Comparison of ENCODE assay signal across 8 cellular contexts in genomic region chrX:154459843-154460242, GRCh38. TPM values are rescaled to one million over a fixed set of nuclear protein-coding genes. Genes with fewer than 3 reads are reported as not detected.
DNase-seq lines count a peak whose midpoint lies in the region; ATAC-seq and TF ChIP-seq lines count a peak whose summit lies in the region.

No MANE protein-coding gene starts in this region.

- no peak overlapping the region for H3K27ac ChIP-seq in CD8-positive, alpha-beta T cell (ENCODE audit: low read depth, low read length)
- no peak overlapping the region for H3K27ac ChIP-seq in colonic mucosa
- H3K27ac ChIP-seq in H9 (ENCODE audit: insufficient read length, low read depth, low read length) = no peak overlapping the region

- H2BK20ac ChIP-seq in H9 (ENCODE audit: low read depth, low read length, poor library complexity, severe bottlenecking) = no peak overlapping the region

- H2BK12ac ChIP-seq in H9 (ENCODE audit: insufficient read length, low read depth, low read length) = no peak overlapping the region

- POLR2A ChIA-PET in CD8-positive, alpha-beta T cell (lab: Charles Lee) = interaction anchor here (1.4 to 2.8 kb wide), 3 partner anchors 26 to 82 kb away, joined by 3 to 9 read pairs (median 4); partner anchors contain the start of genes ATP6AP1 and UBL4A

- H3K27ac Mint-ChIP-seq in CD8-positive, alpha-beta T cell = no peak overlapping the region
- H3K27ac Mint-ChIP-seq in H9 = no peak overlapping the region

- H3K56ac ChIP-seq in H9 (ENCODE audit: insufficient read length, low read depth, low read length) = no peak overlapping the region

- DNase-seq in CD8-positive, alpha-beta T cell = no peak
- DNase-seq in NCI-H82 (lab: John Stamatoyannopoulos, UW) (peak; percentile 79), colonic mucosa (no peak), NCI-H187 treated with DMSO at 0.1 percent for 48 hours (lab: John Stamatoyannopoulos, UW) (no peak), H9 (no peak), GM13976 (ENCODE audit: low spot score) (no peak)
- DNase-seq in stimulated activated CD4-positive, alpha-beta T cell treated with anti-CD3 and anti-CD28 coated beads, Interleukin-1b, Interleukin-23, amount 100 ng/mL, for 48 hours = no peak

- H3K9me3 Mint-ChIP-seq in CD8-positive, alpha-beta T cell = no peaks in the 10 kb centered on the region
- peaks cover 51 to 78% of the 10 kb centered on the region in 2 experiments for H3K9me3 Mint-ChIP-seq in H9

- peaks cover 9% of the 10 kb centered on the region for H3K4me1 Mint-ChIP-seq in CD8-positive, alpha-beta T cell (ENCODE audit: low read depth)
- peaks cover 0 to 7% of the 10 kb centered on the region in 2 experiments; a peak in 1 of 4 replicates for H3K4me1 Mint-ChIP-seq in H9

- no peak overlapping the region for H2BK5ac ChIP-seq in H9 (ENCODE audit: insufficient read length, low read length)

- H3K79me1 ChIP-seq in H9 (ENCODE audit: insufficient read depth, low read depth, low read length, poor library complexity, severe bottlenecking) = no peaks in the 10 kb centered on the region

- peaks cover 22% of the 10 kb centered on the region for H3K36me3 Mint-ChIP-seq in CD8-positive, alpha-beta T cell
- peaks cover 20 to 30% (median 20%) of the 10 kb centered on the region in 3 experiments for H3K36me3 Mint-ChIP-seq in H9 (ENCODE audit: insufficient read depth in 1 of 3, low read depth in 3 of 3)

- H3K18ac ChIP-seq in H9 (ENCODE audit: insufficient read length, low read depth, low read length) = no peak overlapping the region

- no CpG with 5 or more reads among the region's 14 CpGs for WGBS in H9 (ENCODE audit: extremely low coverage, insufficient read length, low lambda C conversion rate)

- no peak overlapping the region for H3K4me2 ChIP-seq in H9 (ENCODE audit: insufficient read depth, insufficient read length, low read length)

- no peak overlapping the region for H2AFZ ChIP-seq in neuron (ENCODE audit: low read depth, low read length)
- no peak overlapping the region for H2AFZ ChIP-seq in H9 (ENCODE audit: low read length)

- no peaks in the 10 kb centered on the region for H3K79me2 ChIP-seq in H9 (ENCODE audit: insufficient read depth, low read length)

- H4K20me1 ChIP-seq in H9 (ENCODE audit: control insufficient read depth, insufficient read depth, insufficient read length) = no peaks in the 10 kb centered on the region

- CTCF ChIA-PET in CD8-positive, alpha-beta T cell (lab: Charles Lee) = interaction anchor here (0.7 to 1.6 kb wide), 2 partner anchors 9 to 61 kb away, joined by 3 to 5 read pairs; no protein-coding TSS in a partner anchor

- in situ Hi-C loops in GM13976 (cut with MboI; ENCODE audit: low sequenced_read_pairs, unreplicated experiment) = no loop called here

- no peak overlapping the region for H3K4ac ChIP-seq in H9 (ENCODE audit: low read depth, low read length)

- H3K27me3 ChIP-seq in CD8-positive, alpha-beta T cell (ENCODE audit: insufficient read depth, low read length) = no peaks in the 10 kb centered on the region
- H3K27me3 ChIP-seq in colonic mucosa = peaks cover 6% of the 10 kb centered on the region
- H3K27me3 ChIP-seq in neuron (ENCODE audit: insufficient read depth, low read length) = no peaks in the 10 kb centered on the region
- H3K27me3 ChIP-seq in H9 (ENCODE audit: insufficient read depth, low read length) = no peaks in the 10 kb centered on the region; the same call in 1 of the 2 replicates

- no peaks in the 10 kb centered on the region for H3K27me3 Mint-ChIP-seq in CD8-positive, alpha-beta T cell (ENCODE audit: low read depth)
- peaks cover 20% of the 10 kb centered on the region for H3K27me3 Mint-ChIP-seq in H9 (ENCODE audit: low read depth)

- no peak overlapping the region for H4K91ac ChIP-seq in H9 (ENCODE audit: insufficient read length, low read depth, low read length)

- no peak overlapping the region for H2BK15ac ChIP-seq in H9 (ENCODE audit: low read depth, low read length)

- no peak overlapping the region for H2AK5ac ChIP-seq in H9 (ENCODE audit: insufficient read length, low read length)

- H3K23me2 ChIP-seq in H9 (ENCODE audit: insufficient read length, low read depth, low read length, poor library complexity, severe bottlenecking) = peaks cover 8% of the 10 kb centered on the region

- no peak overlapping the region for H2BK120ac ChIP-seq in H9 (ENCODE audit: low read depth, low read length, poor library complexity, severe bottlenecking)

- H3K9me3 ChIP-seq in CD8-positive, alpha-beta T cell (ENCODE audit: low read length) = no peaks in the 10 kb centered on the region
- H3K9me3 ChIP-seq in colonic mucosa (no peaks in the 10 kb centered on the region), neuron (ENCODE audit: low read length) (no peaks in the 10 kb centered on the region), H9 (ENCODE audit: control insufficient read depth, low read depth, low read length) (peaks cover 18% of the 10 kb centered on the region)

- intact Hi-C loops in CD8-positive, alpha-beta T cell (cut with DNase I, micrococcal nuclease) = loop anchor here (2.0 kb wide), 3 partner anchors 19 to 31 kb away; partner anchors contain the start of genes GDI1 (in 1 of the 2), LAGE3 (in 1 of the 2) and SLC10A3 (in 1 of the 2)
- intact Hi-C loops in colonic mucosa (cut with DNase I) = no loop called here

- no peak overlapping the region for H3K14ac ChIP-seq in H9 (ENCODE audit: insufficient read depth, low read length)

- no peak for ATAC-seq in CD8-positive, alpha-beta T cell

- peak overlapping the region; percentile 55 for H3K4me3 Mint-ChIP-seq in CD8-positive, alpha-beta T cell
- H3K4me3 Mint-ChIP-seq in H9 = peak overlapping the region in 1 of 2 experiments; percentile 57; a peak in 1 of 5 replicates

- peaks cover 5% of the 10 kb centered on the region for H3K4me1 ChIP-seq in CD8-positive, alpha-beta T cell (ENCODE audit: insufficient read depth, low read length)
- no peaks in the 10 kb centered on the region for H3K4me1 ChIP-seq in colonic mucosa
- peaks cover 12% of the 10 kb centered on the region for H3K4me1 ChIP-seq in neuron (ENCODE audit: insufficient read depth, low read length)
- H3K4me1 ChIP-seq in H9 (ENCODE audit: insufficient read depth, low read length) = no peaks in the 10 kb centered on the region

- H4K5ac ChIP-seq in H9 (ENCODE audit: insufficient read length, low read depth, low read length) = no peak overlapping the region

- no peak overlapping the region for H3T11ph ChIP-seq in H9 (ENCODE audit: low read length)

- no peak overlapping the region for H3K9ac ChIP-seq in colonic mucosa (ENCODE audit: low read depth in 2 of 2, low read length in 2 of 2)
- H3K9ac ChIP-seq in H9 (ENCODE audit: extremely low read depth, insufficient read length, low read length) = no peak overlapping the region

- no peak for TF ChIP-seq CTCF in CD8-positive, alpha-beta T cell (IDR thresholded peaks at IDR 0.05)
- TF ChIP-seq CTCF in colonic mucosa (IDR thresholded peaks at IDR 0.05) (no peak), H9 (conservative IDR thresholded peaks at IDR 0.05) (no peak), GM13976 (IDR thresholded peaks at IDR 0.05; ENCODE audit: borderline replicate concordance, control extremely low read depth, extremely low read depth, insufficient read depth, missing control alignments) (no peak)

- no peaks in the 10 kb centered on the region for H3K36me3 ChIP-seq in CD8-positive, alpha-beta T cell (ENCODE audit: insufficient read depth, low read length)
- no peaks in the 10 kb centered on the region for H3K36me3 ChIP-seq in colonic mucosa
- peaks cover 14% of the 10 kb centered on the region for H3K36me3 ChIP-seq in neuron (ENCODE audit: insufficient read depth, low read length)

- H3K23ac ChIP-seq in H9 (ENCODE audit: insufficient read length, low read depth, low read length) = no peak overlapping the region

- H4K8ac ChIP-seq in H9 (replicated peaks; ENCODE audit: insufficient read length, low read depth, low read length) = no peak overlapping the region

- no peak overlapping the region for H3K4me3 ChIP-seq in CD8-positive, alpha-beta T cell (ENCODE audit: low read depth, low read length)
- H3K4me3 ChIP-seq in colonic mucosa = peak overlapping the region; percentile 66
- peak overlapping the region; percentile 79 for H3K4me3 ChIP-seq in neuron (ENCODE audit: low read length)

RNA-seq across cellular contexts. Expression of gene PLXNA3, which starts 1.8 kb away (rescaled TPM):
- 10 to 100 TPM; 46.7 to 52.1 TPM for total RNA-seq in CD8-positive, alpha-beta T cell
- total RNA-seq in colonic mucosa = 10 to 100 TPM; 37.7 to 43.9 TPM
- total RNA-seq in H9 (2021) = 36.3 and 45.5 TPM in 2 replicates

RNA-seq across cellular contexts. Expression of gene FAM50A, which starts 15.9 kb away (rescaled TPM):
- 10 to 100 TPM; 39.6 to 40.4 TPM for total RNA-seq in CD8-positive, alpha-beta T cell
- total RNA-seq in colonic mucosa (10 to 100 TPM; 41.9 to 60.1 TPM), H9 (2021) (56.7 and 57.4 TPM in 2 replicates)

RNA-seq across cellular contexts. Expression of gene LAGE3, which starts 19.2 kb away (rescaled TPM):
- 1 to 10 TPM; 6.3 to 6.6 TPM for total RNA-seq in CD8-positive, alpha-beta T cell
- 10 to 100 TPM; 10.0 to 35.3 TPM for total RNA-seq in colonic mucosa
- 32.1 and 32.5 TPM in 2 replicates for total RNA-seq in H9 (2021)

RNA-seq across cellular contexts. Expression of gene GDI1, which starts 22.9 kb away (rescaled TPM):
- total RNA-seq in CD8-positive, alpha-beta T cell = 100 to 1,000 TPM; 113 to 119 TPM
- total RNA-seq in colonic mucosa (10 to 100 TPM; 63.0 to 83.0 TPM), H9 (2021) (111 and 112 TPM in 2 replicates)

RNA-seq across cellular contexts. Expression of gene UBL4A, which starts 26.6 kb away (rescaled TPM):
- 1 to 10 TPM; 3.1 to 6.4 TPM for total RNA-seq in CD8-positive, alpha-beta T cell
- total RNA-seq in colonic mucosa (10 to 100 TPM; 24.7 to 40.9 TPM), H9 (2021) (30.9 and 35.4 TPM in 2 replicates)
